In the genomic region with DNA sequence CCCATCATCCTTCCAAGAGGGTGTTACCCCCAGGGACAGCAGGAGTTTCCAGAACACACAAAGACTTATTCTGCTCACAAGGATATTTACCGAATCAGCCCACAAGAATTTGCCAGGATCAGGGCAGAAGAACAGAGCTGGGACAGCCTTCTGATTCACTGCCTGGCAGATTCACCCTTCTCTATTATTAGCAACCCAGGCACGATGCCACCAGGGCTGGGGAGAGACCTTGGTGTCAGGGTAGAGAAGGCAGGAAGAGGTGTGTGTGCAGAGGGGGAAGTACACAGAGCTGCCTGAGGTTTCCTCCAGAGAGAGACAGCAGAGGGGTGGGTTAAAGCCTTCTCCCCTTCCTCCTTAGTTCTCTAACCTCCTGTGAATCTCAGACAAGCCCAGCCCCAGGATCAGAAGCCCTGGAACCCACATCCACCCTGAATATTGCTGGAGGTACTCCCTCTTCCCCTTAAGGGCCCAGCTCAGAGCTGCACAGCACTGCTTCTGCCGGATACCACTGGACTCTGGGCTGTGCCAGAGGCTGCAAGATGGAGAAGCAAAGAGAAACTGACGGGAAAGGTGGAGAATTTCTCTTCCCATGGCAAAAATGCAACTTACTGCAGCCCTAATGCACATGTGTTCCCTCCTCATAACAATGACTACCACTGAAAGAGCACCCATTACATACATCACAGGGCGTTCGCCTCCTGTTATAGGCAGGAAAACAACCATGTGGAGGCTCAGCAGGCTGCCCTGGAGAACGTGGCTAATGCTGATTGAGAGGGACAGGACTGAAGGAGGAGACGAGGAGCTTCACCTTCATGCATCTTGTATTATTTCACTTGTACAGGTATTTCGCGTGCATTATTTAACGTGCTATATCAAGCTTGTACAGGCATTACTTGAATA, we compare ENCODE assay signal across 8 cellular contexts.
DNase-seq lines count a peak whose midpoint lies in the region; ATAC-seq and TF ChIP-seq lines count a peak whose summit lies in the region.

No MANE protein-coding gene starts in this region.

- peak overlapping the region; percentile 54 for H3K4me3 Mint-ChIP-seq in HFFc6
- peak overlapping the region; percentile 86 for H3K4me3 Mint-ChIP-seq in activated naive CD8-positive, alpha-beta T cell

- no peak for TF ChIP-seq CTCF in HFFc6 (IDR thresholded peaks at IDR 0.05)
- no peak for TF ChIP-seq CTCF in Peyer's patch (IDR thresholded peaks at IDR 0.05)

- no peaks in the 10 kb centered on the region for H3K9me3 Mint-ChIP-seq in HFFc6
- H3K9me3 Mint-ChIP-seq in activated naive CD8-positive, alpha-beta T cell (ENCODE audit: low read depth): no peaks in the 10 kb centered on the region

- peaks cover 2% of the 10 kb centered on the region for H3K27me3 Mint-ChIP-seq in HFFc6 (ENCODE audit: insufficient read depth)
- no peaks in the 10 kb centered on the region for H3K27me3 Mint-ChIP-seq in activated naive CD8-positive, alpha-beta T cell

- no peaks in the 10 kb centered on the region for H3K9me3 ChIP-seq in Peyer's patch

- TF ChIP-seq POLR2A in Peyer's patch (IDR thresholded peaks at IDR 0.05): no peak

- DNase-seq in CD1c-positive myeloid dendritic cell (ENCODE audit: extremely low spot score) (peak; percentile 69), HFFc6 (peak; percentile 88), Peyer's patch (peak in 2 of 3 donors; percentile 82 to 88), head of caudate nucleus (peak; percentile 55 to 96 (median 86)), skeletal muscle cell (ENCODE audit: low read depth) (peak; percentile 71), SW 1271 (lab: John Stamatoyannopoulos, UW) (no peak)

- intact Hi-C loops in head of caudate nucleus (cut with DNase I): no loop called here

- peaks cover 0 to 65% (median 54%) of the 10 kb centered on the region in 4 donors for H3K4me1 ChIP-seq in Peyer's patch

- H3K36me3 ChIP-seq in Peyer's patch: no peaks in the 10 kb centered on the region

- H3K27me3 ChIP-seq in Peyer's patch: no peaks in the 10 kb centered on the region

- peaks cover 40% of the 10 kb centered on the region for H3K4me1 Mint-ChIP-seq in HFFc6 (ENCODE audit: low read depth)
- H3K4me1 Mint-ChIP-seq in activated naive CD8-positive, alpha-beta T cell (ENCODE audit: low read depth): peaks cover 97% of the 10 kb centered on the region

- no peak for ATAC-seq in HG03095 (IDR thresholded peaks at IDR 0.05; ENCODE audit: unreplicated experiment)

- H3K4me3 ChIP-seq in Peyer's patch (peak overlapping the region in 1 of 4 donors; percentile 6), skeletal muscle cell (ENCODE audit: low read depth, low read length) (no peak overlapping the region)

- no peaks in the 10 kb centered on the region for H3K36me3 Mint-ChIP-seq in HFFc6 (ENCODE audit: low read depth)
- peaks cover 4% of the 10 kb centered on the region for H3K36me3 Mint-ChIP-seq in activated naive CD8-positive, alpha-beta T cell

- peak overlapping the region; percentile 73 for H3K27ac Mint-ChIP-seq in HFFc6
- H3K27ac Mint-ChIP-seq in activated naive CD8-positive, alpha-beta T cell: peak overlapping the region; percentile 97

- peak overlapping the region; percentile 80 to 87 (median 84) for H3K27ac ChIP-seq in Peyer's patch

Comparison
In these comparisons a context has a peak if more than half of its experiments do, and no peak if none do; other contexts are left out.
1. DNase-seq: peak in CD1c-positive myeloid dendritic cell (single experiment), HFFc6 (single experiment), Peyer's patch (2 of 3), head of caudate nucleus (42 of 42) and skeletal muscle cell (single experiment); none in SW 1271 (0 of 2).